27 cellular contexts compared by ENCODE assay signal in genomic region chr1:235844776-235845175, GRCh38.
"Had no signal": no experiment of that assay in that cellular context is flagged by ENCODE, and none has a peak within 500 bp of the region (broad histone marks: within the 10 kb centered on the region; RNA-seq: fewer than 3 reads in every experiment).

No MANE protein-coding gene starts in this region.

- DNase-seq: activated CD4-positive, alpha-beta T cell treated with anti-CD3 and anti-CD28 coated beads, Interleukin-2, amount 10 ng/mL, durations not matched to agents 7 days and 5 days; activated CD4-positive, CD25-positive, alpha-beta regulatory T cell treated with anti-CD3 and anti-CD28 coated beads, Interleukin-2, amount 50 U/mL, for 72 hours; activated CD8-positive, alpha-beta memory T cell treated with anti-CD3 and anti-CD28 coated beads, Interleukin-2, amount 10 ng/mL, durations not matched to agents 7 days and 5 days; activated CD8-positive, alpha-beta T cell treated with anti-CD3 and anti-CD28 coated beads for 36 hours; activated gamma-delta T cell; activated naive CD4-positive, alpha-beta T cell treated with anti-CD3 and anti-CD28 coated beads, Interleukin-2, amount 50 U/mL, for 16 hours; activated T-cell treated with anti-CD3 and anti-CD28 coated beads for 4 hours; aorta; caudate nucleus; effector memory CD4-positive, alpha-beta T cell; esophagus squamous epithelium; head of caudate nucleus; left cardiac atrium; nephron progenitor cell; occipital lobe; sigmoid colon; stimulated activated CD4-positive, alpha-beta T cell treated with anti-CD3 and anti-CD28 coated beads, Interleukin-2, amount 100 ng/mL, for 48 hours; stimulated activated CD8-positive, alpha-beta memory T cell treated with anti-CD3 and anti-CD28 coated beads, Interleukin-4, amount 100 ng/mL, for 48 hours; stomach had no signal

- H3K27me3 ChIP-seq: esophagus squamous epithelium, gastroesophageal sphincter, sigmoid colon, stomach, suprapubic skin, tibial nerve had no signal

- H3K4me3 ChIP-seq: esophagus squamous epithelium, gastroesophageal sphincter, sigmoid colon, smooth muscle cell, stomach, suprapubic skin, tibial nerve had no signal

- H3K4me2 ChIP-seq: smooth muscle cell had no signal

- H3K4me3 Mint-ChIP-seq: activated CD4-positive, alpha-beta T cell treated with anti-CD3 and anti-CD28 coated beads, Interleukin-2, amount 10 ng/mL, durations not matched to agents 7 days and 5 days; activated CD8-positive, alpha-beta memory T cell treated with anti-CD3 and anti-CD28 coated beads, Interleukin-2, amount 10 ng/mL, durations not matched to agents 7 days and 5 days; activated CD8-positive, alpha-beta T cell treated with anti-CD3 and anti-CD28 coated beads for 36 hours; brain; memory B cell; nephron progenitor cell; T-helper 2 cell treated with Interferon-gamma antibody and Interleukin-4, amounts not matched to agents 5 μg/mL and 100 μg/mL, for 36 hours had no signal

- H3K9me3 ChIP-seq: esophagus squamous epithelium, gastroesophageal sphincter, sigmoid colon, stomach, suprapubic skin had no signal

- H3K36me3 ChIP-seq: esophagus squamous epithelium, gastroesophageal sphincter, sigmoid colon, stomach, suprapubic skin, tibial nerve had no signal

- H3K27ac Mint-ChIP-seq: activated CD8-positive, alpha-beta memory T cell treated with anti-CD3 and anti-CD28 coated beads, Interleukin-2, amount 10 ng/mL, durations not matched to agents 7 days and 5 days; activated CD8-positive, alpha-beta T cell treated with anti-CD3 and anti-CD28 coated beads for 36 hours; T-helper 2 cell treated with Interferon-gamma antibody and Interleukin-4, amounts not matched to agents 5 μg/mL and 100 μg/mL, for 36 hours had no signal

- ATAC-seq: activated CD8-positive, alpha-beta memory T cell treated with anti-CD3 and anti-CD28 coated beads, Interleukin-2, amount 10 ng/mL, durations not matched to agents 7 days and 5 days; activated CD8-positive, alpha-beta T cell treated with anti-CD3 and anti-CD28 coated beads for 36 hours; gastroesophageal sphincter had no signal

- H3K4me1 Mint-ChIP-seq: nephron progenitor cell had no signal

- H3K27me3 Mint-ChIP-seq: activated CD4-positive, alpha-beta T cell treated with anti-CD3 and anti-CD28 coated beads, Interleukin-2, amount 10 ng/mL, durations not matched to agents 7 days and 5 days; activated CD8-positive, alpha-beta memory T cell treated with anti-CD3 and anti-CD28 coated beads, Interleukin-2, amount 10 ng/mL, durations not matched to agents 7 days and 5 days; activated CD8-positive, alpha-beta T cell treated with anti-CD3 and anti-CD28 coated beads for 36 hours; memory B cell had no signal

- H3K27ac ChIP-seq: esophagus squamous epithelium, gastroesophageal sphincter, sigmoid colon, tibial nerve, VCaP had no signal
